ENCODE assay signal across 18 cellular contexts in the genomic region with DNA sequence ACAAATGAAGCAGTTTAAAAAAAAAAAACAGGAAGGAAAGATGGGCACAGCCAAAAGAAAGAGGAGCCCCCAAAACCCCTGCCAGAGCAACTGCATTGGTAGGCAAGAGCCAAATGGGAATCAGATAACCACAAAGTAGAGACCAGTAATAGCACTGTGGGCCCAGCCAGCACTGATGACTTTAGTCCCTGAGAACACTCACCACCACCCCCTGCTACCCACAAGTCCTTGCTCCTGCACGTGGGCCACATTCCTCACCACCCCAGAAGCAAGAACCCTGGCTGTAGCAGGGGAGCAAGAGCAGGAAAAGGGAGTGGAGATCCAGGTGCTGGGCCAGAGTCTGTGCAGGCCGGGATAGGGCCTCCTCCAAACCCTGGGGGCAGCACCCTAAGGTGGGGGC.
DNase-seq lines count a peak whose midpoint lies in the region; ATAC-seq and TF ChIP-seq lines count a peak whose summit lies in the region.
"Had no signal": no experiment of that assay in that cellular context is flagged by ENCODE, and none has a peak within 500 bp of the region (broad histone marks: within the 10 kb centered on the region; RNA-seq: fewer than 3 reads in every experiment).

No MANE protein-coding gene starts in this region.

- CTCF ChIA-PET in activated CD8-positive, alpha-beta T cell treated with anti-CD3 and anti-CD28 coated beads, Interleukin-2, amount 10 ng/mL, durations not matched to agents 7 days and 5 days (lab: Charles Lee): no interaction called here

- H4K91ac ChIP-seq in H9 (ENCODE audit: insufficient read length, low read depth, low read length): no peak overlapping the region

- H3K4ac ChIP-seq in H9 (ENCODE audit: low read depth, low read length): no peak overlapping the region

- H3K27me3 ChIP-seq in H9 (ENCODE audit: insufficient read depth, low read length) (no peaks in the 10 kb centered on the region), MG63 (peaks cover 2% of the 10 kb centered on the region; the same call in 1 of the 2 replicates)
- H3K27me3 ChIP-seq: BE2C had no signal

- H3K4me1 Mint-ChIP-seq in H9: peaks cover 13 to 14% of the 10 kb centered on the region in 2 experiments
- H3K4me1 Mint-ChIP-seq in activated T-helper 2 cell treated with anti-CD3 and anti-CD28 coated beads, Interferon-gamma antibody, Interleukin-2, Interleukin-4, amounts not matched to agents 10 μg/mL and 5 μg/mL and 100 μg/mL, durations not matched to agents 14 hours and 24 hours and 36 hours (ENCODE audit: low read depth): peaks cover 1% of the 10 kb centered on the region
- no peaks in the 10 kb centered on the region for H3K4me1 Mint-ChIP-seq in activated CD8-positive, alpha-beta T cell treated with anti-CD3 and anti-CD28 coated beads, Interleukin-2, amount 10 ng/mL, durations not matched to agents 7 days and 5 days (ENCODE audit: low read depth)
- H3K4me1 Mint-ChIP-seq: CD4-positive, CD25-positive, alpha-beta regulatory T cell had no signal

- H3K4me3 Mint-ChIP-seq in H9: no peak overlapping the region
- H3K4me3 Mint-ChIP-seq in activated T-helper 2 cell treated with anti-CD3 and anti-CD28 coated beads, Interferon-gamma antibody, Interleukin-2, Interleukin-4, amounts not matched to agents 10 μg/mL and 5 μg/mL and 100 μg/mL, durations not matched to agents 14 hours and 24 hours and 36 hours (ENCODE audit: low read depth): no peak overlapping the region
- no peak overlapping the region for H3K4me3 Mint-ChIP-seq in activated CD8-positive, alpha-beta T cell treated with anti-CD3 and anti-CD28 coated beads, Interleukin-2, amount 10 ng/mL, durations not matched to agents 7 days and 5 days
- H3K4me3 Mint-ChIP-seq: CD4-positive, CD25-positive, alpha-beta regulatory T cell; CD8-positive, alpha-beta T cell; HFFc6 had no signal

- H2AFZ ChIP-seq in H9 (ENCODE audit: low read length): no peak overlapping the region
- H2AFZ ChIP-seq: GM23248 had no signal

- H3K9me3 ChIP-seq in H9 (ENCODE audit: control insufficient read depth, low read depth, low read length) (no peaks in the 10 kb centered on the region), MG63 (no peaks in the 10 kb centered on the region)
- H3K9me3 ChIP-seq: BE2C, Caco-2 had no signal

- no peaks in the 10 kb centered on the region for H3K23me2 ChIP-seq in H9 (ENCODE audit: insufficient read length, low read depth, low read length, poor library complexity, severe bottlenecking)

- peak overlapping the region; percentile 40; the same call in 1 of the 2 replicates for H3K14ac ChIP-seq in H9 (ENCODE audit: insufficient read depth, low read length)

- no peak overlapping the region for H4K5ac ChIP-seq in H9 (ENCODE audit: insufficient read length, low read depth, low read length)

- no peak overlapping the region for H2BK20ac ChIP-seq in H9 (ENCODE audit: low read depth, low read length, poor library complexity, severe bottlenecking)

- no peaks in the 10 kb centered on the region for H3K4me1 ChIP-seq in H9 (ENCODE audit: insufficient read depth, low read length)
- H3K4me1 ChIP-seq: BE2C, Caco-2 had no signal

- H2BK5ac ChIP-seq in H9 (ENCODE audit: insufficient read length, low read length): no peak overlapping the region

- H3K9ac ChIP-seq in H9 (ENCODE audit: extremely low read depth, insufficient read length, low read length): no peak overlapping the region
- H3K9ac ChIP-seq: GM23248 had no signal

- peaks cover 5% of the 10 kb centered on the region for H3K27me3 Mint-ChIP-seq in H9 (ENCODE audit: low read depth)
- peaks cover 10% of the 10 kb centered on the region for H3K27me3 Mint-ChIP-seq in activated T-helper 2 cell treated with anti-CD3 and anti-CD28 coated beads, Interferon-gamma antibody, Interleukin-2, Interleukin-4, amounts not matched to agents 10 μg/mL and 5 μg/mL and 100 μg/mL, durations not matched to agents 14 hours and 24 hours and 36 hours (ENCODE audit: low read depth)
- H3K27me3 Mint-ChIP-seq in activated CD8-positive, alpha-beta T cell treated with anti-CD3 and anti-CD28 coated beads, Interleukin-2, amount 10 ng/mL, durations not matched to agents 7 days and 5 days (ENCODE audit: low read depth): peaks cover 5% of the 10 kb centered on the region

- H3K27ac Mint-ChIP-seq in H9: peak overlapping the region in 1 of 3 experiments; percentile 78; a peak in 1 of 7 replicates
- H3K27ac Mint-ChIP-seq in activated T-helper 2 cell treated with anti-CD3 and anti-CD28 coated beads, Interferon-gamma antibody, Interleukin-2, Interleukin-4, amounts not matched to agents 10 μg/mL and 5 μg/mL and 100 μg/mL, durations not matched to agents 14 hours and 24 hours and 36 hours: no peak overlapping the region
- no peak overlapping the region for H3K27ac Mint-ChIP-seq in activated CD8-positive, alpha-beta T cell treated with anti-CD3 and anti-CD28 coated beads, Interleukin-2, amount 10 ng/mL, durations not matched to agents 7 days and 5 days
- H3K27ac Mint-ChIP-seq: CD4-positive, CD25-positive, alpha-beta regulatory T cell; CD8-positive, alpha-beta T cell; HFFc6 had no signal

- H3K27ac ChIP-seq in H9 (ENCODE audit: insufficient read length, low read depth, low read length): no peak overlapping the region
- H3K27ac ChIP-seq: C4-2B, GM23248 had no signal

- H3K9me3 Mint-ChIP-seq in H9: no peaks in the 10 kb centered on the region
- H3K9me3 Mint-ChIP-seq in activated T-helper 2 cell treated with anti-CD3 and anti-CD28 coated beads, Interferon-gamma antibody, Interleukin-2, Interleukin-4, amounts not matched to agents 10 μg/mL and 5 μg/mL and 100 μg/mL, durations not matched to agents 14 hours and 24 hours and 36 hours: no peaks in the 10 kb centered on the region
- H3K9me3 Mint-ChIP-seq in activated CD8-positive, alpha-beta T cell treated with anti-CD3 and anti-CD28 coated beads, Interleukin-2, amount 10 ng/mL, durations not matched to agents 7 days and 5 days (ENCODE audit: insufficient read depth): no peaks in the 10 kb centered on the region
- H3K9me3 Mint-ChIP-seq: CD8-positive, alpha-beta T cell; HFFc6 had no signal

- POLR2A ChIA-PET in activated CD8-positive, alpha-beta T cell treated with anti-CD3 and anti-CD28 coated beads, Interleukin-2, amount 10 ng/mL, durations not matched to agents 7 days and 5 days (lab: Charles Lee): no interaction called here

- no peak overlapping the region for H2BK15ac ChIP-seq in H9 (ENCODE audit: low read depth, low read length)

- no peak overlapping the region for H3K4me2 ChIP-seq in H9 (ENCODE audit: insufficient read depth, insufficient read length, low read length)

- no peaks in the 10 kb centered on the region for H3K79me1 ChIP-seq in H9 (ENCODE audit: insufficient read depth, low read depth, low read length, poor library complexity, severe bottlenecking)

- H4K20me1 ChIP-seq in H9 (ENCODE audit: control insufficient read depth, insufficient read depth, insufficient read length): no peaks in the 10 kb centered on the region

- H2BK12ac ChIP-seq in H9 (ENCODE audit: insufficient read length, low read depth, low read length): no peak overlapping the region

- H4K8ac ChIP-seq in H9 (replicated peaks; ENCODE audit: insufficient read length, low read depth, low read length): no peak overlapping the region

- no peak for TF ChIP-seq CTCF in H9 (conservative IDR thresholded peaks at IDR 0.05)

- no peak overlapping the region for H3K18ac ChIP-seq in H9 (ENCODE audit: insufficient read length, low read depth, low read length)

- intact Hi-C loops in activated T-helper 2 cell treated with anti-CD3 and anti-CD28 coated beads, Interferon-gamma antibody, Interleukin-2, Interleukin-4, amounts not matched to agents 10 μg/mL and 5 μg/mL and 100 μg/mL, durations not matched to agents 14 hours and 24 hours and 36 hours (cut with micrococcal nuclease): no loop called here

- no peak overlapping the region for H3K4me3 ChIP-seq in MG63
- H3K4me3 ChIP-seq: GM23248 had no signal

- no peak overlapping the region for H3T11ph ChIP-seq in H9 (ENCODE audit: low read length)

- DNase-seq in H9: no peak
- DNase-seq in MG63: peak; percentile 2
- peak; percentile 12 for DNase-seq in myocyte (ENCODE audit: low read depth)
- DNase-seq in HK-2 (ENCODE audit: unreplicated experiment): no peak
- DNase-seq in activated T-helper 2 cell treated with anti-CD3 and anti-CD28 coated beads, Interferon-gamma antibody, Interleukin-2, Interleukin-4, amounts not matched to agents 10 μg/mL and 5 μg/mL and 100 μg/mL, durations not matched to agents 14 hours and 24 hours and 36 hours (ENCODE audit: low spot score): no peak
- no peak for DNase-seq in cerebellar nuclear complex (lab: John Stamatoyannopoulos, UW)
- no peak for DNase-seq in activated CD8-positive, alpha-beta T cell treated with anti-CD3 and anti-CD28 coated beads, Interleukin-2, amount 10 ng/mL, durations not matched to agents 7 days and 5 days
- DNase-seq: BE2C; Caco-2; CD4-positive, CD25-positive, alpha-beta regulatory T cell; CD8-positive, alpha-beta T cell; DMS153; DND-41; GM23248; H7; HFFc6 had no signal

- no peak overlapping the region for H3K23ac ChIP-seq in H9 (ENCODE audit: insufficient read length, low read depth, low read length)

- H3K79me2 ChIP-seq in H9 (ENCODE audit: insufficient read depth, low read length): no peaks in the 10 kb centered on the region

- H3K56ac ChIP-seq in H9 (ENCODE audit: insufficient read length, low read depth, low read length): no peak overlapping the region

- ATAC-seq in activated CD8-positive, alpha-beta T cell treated with anti-CD3 and anti-CD28 coated beads, Interleukin-2, amount 10 ng/mL, durations not matched to agents 7 days and 5 days: no peak
- ATAC-seq: CD8-positive, alpha-beta T cell; HCT116 had no signal

- WGBS in H9 (ENCODE audit: extremely low coverage, insufficient read length, low lambda C conversion rate): no CpG with 5 or more reads among the region's 2 CpGs

- H2AK5ac ChIP-seq in H9 (ENCODE audit: insufficient read length, low read length): no peak overlapping the region

- H2BK120ac ChIP-seq in H9 (ENCODE audit: low read depth, low read length, poor library complexity, severe bottlenecking): no peak overlapping the region

- no peaks in the 10 kb centered on the region for H3K36me3 Mint-ChIP-seq in H9 (ENCODE audit: insufficient read depth in 1 of 3, low read depth in 3 of 3)
- H3K36me3 Mint-ChIP-seq in activated T-helper 2 cell treated with anti-CD3 and anti-CD28 coated beads, Interferon-gamma antibody, Interleukin-2, Interleukin-4, amounts not matched to agents 10 μg/mL and 5 μg/mL and 100 μg/mL, durations not matched to agents 14 hours and 24 hours and 36 hours (ENCODE audit: low read depth): no peaks in the 10 kb centered on the region
- no peaks in the 10 kb centered on the region for H3K36me3 Mint-ChIP-seq in activated CD8-positive, alpha-beta T cell treated with anti-CD3 and anti-CD28 coated beads, Interleukin-2, amount 10 ng/mL, durations not matched to agents 7 days and 5 days (ENCODE audit: low read depth)
- H3K36me3 Mint-ChIP-seq: CD4-positive, CD25-positive, alpha-beta regulatory T cell; CD8-positive, alpha-beta T cell had no signal

- H3K36me3 ChIP-seq in MG63: no peaks in the 10 kb centered on the region
- H3K36me3 ChIP-seq: BE2C had no signal

Comparison
In these comparisons a context has a peak if more than half of its experiments do, and no peak if none do; other contexts are left out.
1. DNase-seq: peak in MG63 (single experiment) and myocyte (single experiment); none in H9 (single experiment), HK-2 (single experiment), activated T-helper 2 cell treated with anti-CD3 and anti-CD28 coated beads, Interferon-gamma antibody, Interleukin-2, Interleukin-4, amounts not matched to agents 10 μg/mL and 5 μg/mL and 100 μg/mL, durations not matched to agents 14 hours and 24 hours and 36 hours (single experiment), cerebellar nuclear complex (0 of 2) and activated CD8-positive, alpha-beta T cell treated with anti-CD3 and anti-CD28 coated beads, Interleukin-2, amount 10 ng/mL, durations not matched to agents 7 days and 5 days (single experiment).